ENCODE assay signal across 1 cellular context in genomic region chr5:55231476-55232193, GRCh38.
TF ChIP-seq lines count a peak whose summit lies in the region.

No MANE protein-coding gene starts in this region.

TF ChIP-seq in IMR-90, 13 proteins besides CTCF, POLR2A, EP300 and RAD21:
- TF ChIP-seq CEBPB (IDR thresholded peaks at IDR 0.05; ENCODE audit: low read depth, low read length) (no peak), MAZ (IDR thresholded peaks at IDR 0.05; ENCODE audit: borderline replicate concordance, low read depth, low read length) (no peak), CHD1 (IDR thresholded peaks at IDR 0.05; ENCODE audit: low read depth, low read length) (no peak), MXI1 (IDR thresholded peaks at IDR 0.05; ENCODE audit: borderline replicate concordance, low read depth, low read length) (no peak), BHLHE40 (IDR thresholded peaks at IDR 0.05; ENCODE audit: low read depth, low read length) (no peak), USF2 (IDR thresholded peaks at IDR 0.05; ENCODE audit: low read depth, low read length) (no peak), SMC3 (IDR thresholded peaks at IDR 0.05; ENCODE audit: low read depth, low read length) (no peak), RFX5 (IDR thresholded peaks at IDR 0.05; ENCODE audit: low read depth, low read length) (no peak), ELK1 (IDR thresholded peaks at IDR 0.05; ENCODE audit: borderline replicate concordance, low read depth, low read length) (no peak)
